Comparison of ENCODE assay signal across 2 cellular contexts in genomic region chr19:5155586-5156210, GRCh38.
A peak's percentile ranks its signal among the peaks of the same experiment; 100 is the strongest.
TF ChIP-seq lines count a peak whose summit lies in the region.

No MANE protein-coding gene starts in this region.

TF ChIP-seq in GM23338, 12 proteins besides CTCF, POLR2A, EP300 and RAD21:
- TF ChIP-seq ZNF462 (CRISPR knock-in tag; IDR thresholded peaks at IDR 0.05) (no peak), NANOG (IDR thresholded peaks at IDR 0.05; ENCODE audit: borderline replicate concordance) (no peak), JUNB (IDR thresholded peaks at IDR 0.05; ENCODE audit: unreplicated experiment) (no peak), EZH2phosphoT487 (IDR thresholded peaks at IDR 0.05; ENCODE audit: unreplicated experiment) (no peak), STAT1 (IDR thresholded peaks at IDR 0.05; ENCODE audit: unreplicated experiment) (no peak), ETS1 (IDR thresholded peaks at IDR 0.05) (no peak), POLR2AphosphoS5 (IDR thresholded peaks at IDR 0.05; ENCODE audit: low read depth) (no peak), REST (IDR thresholded peaks at IDR 0.05; ENCODE audit: unreplicated experiment) (no peak), CREB1 (CRISPR knock-in tag; IDR thresholded peaks at IDR 0.05; ENCODE audit: low read depth) (no peak), EZH2 (IDR thresholded peaks at IDR 0.05; ENCODE audit: low read depth, unreplicated experiment) (no peak), ZNF331 (CRISPR knock-in tag; IDR thresholded peaks at IDR 0.05; ENCODE audit: low read depth) (no peak), ZNF114 (CRISPR knock-in tag; IDR thresholded peaks at IDR 0.05) (no peak)

TF ChIP-seq in GM12878, 131 proteins besides CTCF, POLR2A, EP300 and RAD21 (continued from another document):
- peak; percentile 61 for TF ChIP-seq ZBTB40 (IDR thresholded peaks at IDR 0.05; ENCODE audit: borderline replicate concordance)
- TF ChIP-seq KAT2A (conservative IDR thresholded peaks at IDR 0.05; ENCODE audit: control insufficient read depth, low read depth, low read length) = no peak
- TF ChIP-seq BMI1 (IDR thresholded peaks at IDR 0.05; ENCODE audit: borderline replicate concordance) = no peak
